In the genomic region with DNA sequence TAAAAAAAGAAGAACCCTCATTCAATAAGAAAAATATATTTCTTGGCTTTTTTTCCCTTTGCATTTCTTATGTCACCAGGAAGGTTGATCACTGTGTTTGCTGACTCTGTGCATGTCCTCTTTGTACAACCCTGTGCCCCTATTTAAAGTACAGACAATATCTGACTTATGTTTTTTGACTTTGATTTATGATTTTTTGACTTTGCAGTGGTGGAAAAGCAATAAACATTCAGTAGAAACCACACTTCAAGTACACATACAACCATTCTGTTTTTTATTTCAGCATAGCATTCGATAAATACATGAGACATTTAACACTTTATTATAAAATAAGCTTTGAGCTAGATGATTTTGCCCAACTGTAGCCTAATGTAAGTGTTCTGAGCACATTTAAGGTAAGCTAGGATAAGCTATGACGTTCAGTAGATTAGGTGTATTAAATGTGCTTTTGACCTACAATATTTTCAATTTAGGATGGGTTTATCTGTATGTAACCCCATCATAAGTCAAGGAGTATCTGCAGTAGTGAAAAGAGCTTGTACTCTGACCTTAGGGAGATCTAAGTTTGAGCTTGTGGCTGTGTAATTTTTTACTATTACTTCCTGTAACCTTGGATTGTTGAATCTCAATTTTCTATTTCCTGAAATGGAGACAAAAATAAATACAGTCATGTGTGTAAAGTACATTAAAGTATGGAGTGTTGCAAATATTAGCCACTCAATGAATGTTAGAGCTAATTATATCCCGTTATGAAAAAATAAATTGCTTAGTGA, we compare ENCODE assay signal across 9 cellular contexts. TPM values are rescaled to one million over a fixed set of nuclear protein-coding genes. Genes with fewer than 3 reads are reported as not detected.
DNase-seq lines count a peak whose midpoint lies in the region; ATAC-seq, FAIRE-seq and TF ChIP-seq lines count a peak whose summit lies in the region.
"Had no signal": no experiment of that assay in that cellular context is flagged by ENCODE, and none has a peak within 500 bp of the region (broad histone marks: within the 10 kb centered on the region; RNA-seq: fewer than 3 reads in every experiment).

No MANE protein-coding gene starts in this region.

- no peaks in the 10 kb centered on the region for H3K9me3 ChIP-seq in K562 (replicated peaks; ENCODE audit: control insufficient read depth, insufficient read depth, low read depth, low read length)

- peak overlapping the region; percentile 98 to 100 (median 99) for H3K27ac Mint-ChIP-seq in naive B cell

- peaks cover 0 to 4% of the 10 kb centered on the region in 2 experiments; a peak in 1 of 5 replicates for H3K27me3 ChIP-seq in K562 (ENCODE audit: control insufficient read depth in 2 of 2, insufficient read depth in 2 of 2, low read length in 2 of 2)

- peaks cover 43 to 62% (median 61%) of the 10 kb centered on the region in 3 donors for H3K4me1 Mint-ChIP-seq in naive B cell

- peak overlapping the region; percentile 83; the same call in 1 of the 3 replicates for H3K27ac ChIP-seq in K562 (ENCODE audit: extremely low read depth, low read depth, low read length)

- no peak for TF ChIP-seq RAD21 in K562 (CRISPR knock-in tag; conservative IDR thresholded peaks at IDR 0.05 in 1 of 2, IDR thresholded peaks at IDR 0.05 in 1 of 2)

- H3K79me2 ChIP-seq in K562 (ENCODE audit: control insufficient read depth, insufficient read depth, low read length): no peaks in the 10 kb centered on the region

- no TSS peak for BruUV-seq in K562 (replicated peaks; lab: Mats Ljungman, UMichigan)

- TF ChIP-seq POLR2A in K562 (conservative IDR thresholded peaks at IDR 0.05): no peak

- H3K9ac ChIP-seq in K562 (ENCODE audit: insufficient read depth in 1 of 2, low read depth in 2 of 2, low read length in 2 of 2): peak overlapping the region in 1 of 2 experiments; percentile 82; a peak in 2 of 4 replicates

- no peaks in the 10 kb centered on the region for H3K9me3 Mint-ChIP-seq in naive B cell

- CTCF ChIA-PET in K562 (lab: Yijun Ruan, JAX; ENCODE audit: low intra/inter-chr PET ratio): no interaction called here

- in situ Hi-C loops in K562 (cut with MboI): loop anchor here (10.0 kb wide), 1 partner anchor 283 kb away; no protein-coding TSS in a partner anchor

- no peaks in the 10 kb centered on the region for H3K27me3 Mint-ChIP-seq in naive B cell

- ATAC-seq in HG02678 (IDR thresholded peaks at IDR 0.05; ENCODE audit: unreplicated experiment) (peak; percentile 11), K562 (no peak), naive B cell (ENCODE audit: low read depth in 2 of 2) (peak in 1 of 2 donors; percentile 5), GM21526 (IDR thresholded peaks at IDR 0.05; ENCODE audit: low FRiP score, unreplicated experiment) (no peak), GM21576 (IDR thresholded peaks at IDR 0.05; ENCODE audit: unreplicated experiment) (no peak)

- no peak for FAIRE-seq in K562 (lab: Jason Lieb, UNC)

- intact Hi-C loops in K562 (cut with micrococcal nuclease): loop anchor here (10.0 kb wide), 1 partner anchor 283 kb away; no protein-coding TSS in a partner anchor

- H3K36me3 Mint-ChIP-seq in naive B cell: peaks cover 18 to 24% of the 10 kb centered on the region in 2 donors

- TF ChIP-seq EP300 in K562 (IDR thresholded peaks at IDR 0.05; ENCODE audit: low read length): no peak

- H4K20me1 ChIP-seq in K562 (replicated peaks; ENCODE audit: control insufficient read depth, insufficient read depth, low read length): no peaks in the 10 kb centered on the region

- H3K4me1 ChIP-seq in K562 (replicated peaks in 1 of 2; ENCODE audit: control insufficient read depth in 2 of 2, insufficient read depth in 2 of 2, low read length in 2 of 2): peaks cover 0 to 42% of the 10 kb centered on the region in 2 experiments; a peak in 4 of 5 replicates

- TF ChIP-seq CTCF in AG09309 (IDR thresholded peaks at IDR 0.05; ENCODE audit: control insufficient read depth, insufficient read depth, low read depth, low read length, missing control alignments) (no peak), K562 (IDR thresholded peaks at IDR 0.05 in 2 of 3, conservative IDR thresholded peaks at IDR 0.05 in 1 of 3; ENCODE audit: insufficient read depth in 2 of 3, low read depth in 1 of 3, low read length in 3 of 3) (no peak)

- H3K4me3 ChIP-seq in AG09309 (ENCODE audit: control insufficient read depth, low read depth, low read length): peak overlapping the region; percentile 88; the same call in 1 of the 2 replicates
- H3K4me3 ChIP-seq in K562: peak overlapping the region; percentile 58

- DNase-seq in AG09309 (ENCODE audit: low read depth) (no peak), K562 (ENCODE audit: extremely low read depth in 1 of 4, low spot score in 3 of 4) (no peak), naive B cell (no peak), Kasumi-1 (lab: John Stamatoyannopoulos, UW) (no peak), COLO668 (lab: John Stamatoyannopoulos, UW; ENCODE audit: unreplicated experiment) (no peak)
- DNase-seq: NCI-H1436 had no signal

- 24% methylated on average over 3 of the region's 3 CpGs for WGBS in K562 (ENCODE audit: insufficient coverage, low coverage, missing lambda C conversion rate)

- H3K4me2 ChIP-seq in K562 (ENCODE audit: insufficient read depth, low read length): peak overlapping the region; percentile 90

- H3K36me3 ChIP-seq in K562 (ENCODE audit: control insufficient read depth, insufficient read depth, low read length): no peaks in the 10 kb centered on the region; the same call in 2 of the 3 replicates

- H3K9me1 ChIP-seq in K562 (ENCODE audit: control insufficient read depth, insufficient read depth, low read length): no peaks in the 10 kb centered on the region

- peak overlapping the region; percentile 96 for H2AFZ ChIP-seq in K562 (ENCODE audit: low read depth, low read length)

- POLR2A ChIA-PET in K562 (lab: Yijun Ruan, JAX): interaction anchor here (0.5 to 2.0 kb wide), 6 partner anchors 8 to 97 kb away, joined by 3 to 6 read pairs (median 3); no protein-coding TSS in a partner anchor

- H3K4me3 Mint-ChIP-seq in naive B cell: peak overlapping the region; percentile 95 to 100 (median 97)

TF ChIP-seq in K562, 482 proteins besides CTCF, POLR2A, EP300 and RAD21 (continues in another document):
- TF ChIP-seq MEIS2 (IDR thresholded peaks at IDR 0.05; ENCODE audit: partially characterized antibody): peak; percentile 75
- TF ChIP-seq JUND (IDR thresholded peaks at IDR 0.05; ENCODE audit: borderline replicate concordance, low read depth, low read length): no peak
- TF ChIP-seq JUND (tag; IDR thresholded peaks at IDR 0.05; ENCODE audit: borderline replicate concordance, low read depth, low read length): no peak
- TF ChIP-seq, protein P1, sequence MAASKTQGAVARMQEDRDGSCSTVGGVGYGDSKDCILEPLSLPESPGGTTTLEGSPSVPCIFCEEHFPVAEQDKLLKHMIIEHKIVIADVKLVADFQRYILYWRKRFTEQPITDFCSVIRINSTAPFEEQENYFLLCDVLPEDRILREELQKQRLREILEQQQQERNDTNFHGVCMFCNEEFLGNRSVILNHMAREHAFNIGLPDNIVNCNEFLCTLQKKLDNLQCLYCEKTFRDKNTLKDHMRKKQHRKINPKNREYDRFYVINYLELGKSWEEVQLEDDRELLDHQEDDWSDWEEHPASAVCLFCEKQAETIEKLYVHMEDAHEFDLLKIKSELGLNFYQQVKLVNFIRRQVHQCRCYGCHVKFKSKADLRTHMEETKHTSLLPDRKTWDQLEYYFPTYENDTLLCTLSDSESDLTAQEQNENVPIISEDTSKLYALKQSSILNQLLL (CRISPR knock-in tag; IDR thresholded peaks at IDR 0.05; ENCODE audit: borderline replicate concordance): no peak

RNA-seq across cellular contexts. Expression of a gene that starts 1.2 kb away (rescaled TPM):
- 7.7 and 12.7 TPM in 2 replicates for total RNA-seq in K562 (2011; cell fraction: chromatin; rRNA removed; ENCODE audit: low replicate concordance)
- total RNA-seq in K562 (2011; cell fraction: nucleolus; rRNA removed): 5.3 and 5.8 TPM in 2 replicates
- 10.9 and 15.1 TPM in 2 replicates for total RNA-seq in K562 (2011; cell fraction: nucleoplasm; rRNA removed)
- total RNA-seq in K562 (2014; rRNA removed) (5.4 and 6.2 TPM in 2 replicates), K562 (2014; rRNA removed; fragmentation: Illumina TruSeq; extraction: Trizol) (8.6 and 8.7 TPM in 2 replicates), K562 (2015; rRNA removed; fragmentation: Illumina TruSeq; extraction: Trizol) (8.4 and 9.1 TPM in 2 replicates), K562 (2021) (5.4 and 5.7 TPM in 2 replicates)
- polyA plus RNA-seq in K562 (2011; rRNA removed) (4.2 and 8.6 TPM in 2 replicates), K562 (2014; fragmentation: Illumina TruSeq; extraction: Trizol) (6.2 and 7.2 TPM in 2 replicates), K562 (2014; fragmentation: Nextera tagmentation; extraction: Ambion mirVana) (10 to 100 TPM in 1 of 2 experiments, 1 to 10 TPM in 1; 4.3 to 11.1 TPM), K562 (2014; rRNA removed) (5.1 and 5.6 TPM in 2 replicates), naive B cell (ENCODE audit: low read depth in 6 of 6) (10 to 100 TPM in 1 of 6 donors, 1 to 10 TPM in 5; 5.0 to 10.1 (median 7.1) TPM)
- polyA plus RNA-seq in K562 (2011; cell fraction: cytosol; rRNA removed): 2.0 and 2.2 TPM in 2 replicates
- polyA plus RNA-seq in K562 (2011; cell fraction: nucleus; rRNA removed): 5.7 and 8.2 TPM in 2 replicates
- 6.4 and 9.3 TPM in 2 replicates for polyA plus RNA-seq in K562 (2012)
- 8.0 and 12.0 TPM in 2 replicates for polyA minus RNA-seq in K562 (2011; rRNA and poly(A)+ RNA removed)
- polyA minus RNA-seq in K562 (2011; cell fraction: cytosol; rRNA and poly(A)+ RNA removed): 1.3 and 3.3 TPM in 2 replicates
- 4.3 and 5.2 TPM in 2 replicates for polyA minus RNA-seq in K562 (2011; cell fraction: nucleus; rRNA and poly(A)+ RNA removed)

RNA-seq across cellular contexts. Expression of a gene that starts 16.3 kb away (rescaled TPM):
- 0.32 and 0.42 TPM in 2 replicates for total RNA-seq in K562 (2011; cell fraction: chromatin; rRNA removed; ENCODE audit: low replicate concordance)
- total RNA-seq in K562 (2011; cell fraction: nucleolus; rRNA removed): 0.13 and 0.17 TPM in 2 replicates
- total RNA-seq in K562 (2011; cell fraction: nucleoplasm; rRNA removed): not detected in 2 replicates
- total RNA-seq in K562 (2014; rRNA removed) (0.37 and 0.50 TPM in 2 replicates), K562 (2014; rRNA removed; fragmentation: Illumina TruSeq; extraction: Trizol) (0.26 and 0.36 TPM in 2 replicates), K562 (2015; rRNA removed; fragmentation: Illumina TruSeq; extraction: Trizol) (0.15 and 0.29 TPM in 2 replicates), K562 (2021) (0.38 and 0.55 TPM in 2 replicates)
- polyA plus RNA-seq in K562 (2011; rRNA removed) (0.09 and 0.20 TPM in 2 replicates), K562 (2014; fragmentation: Illumina TruSeq; extraction: Trizol) (0.52 and 0.62 TPM in 2 replicates), K562 (2014; fragmentation: Nextera tagmentation; extraction: Ambion mirVana) (under 1 TPM; 0.07 to 0.21 TPM), K562 (2014; rRNA removed) (0.53 and 0.66 TPM in 2 replicates), naive B cell (ENCODE audit: low read depth in 6 of 6) (1 to 10 TPM in 4 of 6 donors, under 1 TPM in 2; 0.52 to 8.9 (median 1.8) TPM)
- 0.13 and 0.34 TPM in 2 replicates for polyA plus RNA-seq in K562 (2011; cell fraction: cytosol; rRNA removed)
- polyA plus RNA-seq in K562 (2011; cell fraction: nucleus; rRNA removed): 0.06 and 0.31 TPM in 2 replicates
- polyA plus RNA-seq in K562 (2012): 0.40 and 1.7 TPM in 2 replicates
- polyA minus RNA-seq in K562 (2011; rRNA and poly(A)+ RNA removed): 0.32 TPM in 1 of 2 replicates, not detected in the other
- not detected in 2 replicates for polyA minus RNA-seq in K562 (2011; cell fraction: cytosol; rRNA and poly(A)+ RNA removed)
- polyA minus RNA-seq in K562 (2011; cell fraction: nucleus; rRNA and poly(A)+ RNA removed): 0.11 and 0.40 TPM in 2 replicates
